7 cellular contexts compared by ENCODE assay signal in genomic region chr9:17528859-17529258, GRCh38. TPM values are rescaled to one million over a fixed set of nuclear protein-coding genes. Genes with fewer than 3 reads are reported as not detected.
DNase-seq lines count a peak whose midpoint lies in the region; ATAC-seq and TF ChIP-seq lines count a peak whose summit lies in the region.

No MANE protein-coding gene starts in this region.

- no peaks in the 10 kb centered on the region for H4K20me1 ChIP-seq in neural cell (ENCODE audit: insufficient read depth)

- H2AFZ ChIP-seq in neural cell (ENCODE audit: low read depth, low read length): no peak overlapping the region

- no peak for TF ChIP-seq POLR2A in body of pancreas (IDR thresholded peaks at IDR 0.05)

- no peaks in the 10 kb centered on the region for H3K9me3 ChIP-seq in body of pancreas
- no peaks in the 10 kb centered on the region for H3K9me3 ChIP-seq in neural cell (ENCODE audit: low read length)

- intact Hi-C loops in body of pancreas (cut with DNase I): no loop called here

- no peaks in the 10 kb centered on the region for H3F3A ChIP-seq in neural cell (ENCODE audit: insufficient read depth, low read length, poor library complexity, severe bottlenecking)

- H3K27ac ChIP-seq in body of pancreas (no peak overlapping the region), neural cell (ENCODE audit: low read length) (no peak overlapping the region)

- TF ChIP-seq EP300 in neural cell (conservative IDR thresholded peaks at IDR 0.05; ENCODE audit: poor library complexity, severe bottlenecking): no peak

- DNase-seq in NCI-H2081 (lab: John Stamatoyannopoulos, UW): peak; percentile 23 to 45
- no peak for DNase-seq in body of pancreas

- H3K27me3 ChIP-seq in body of pancreas (no peaks in the 10 kb centered on the region), neural cell (ENCODE audit: insufficient read depth, low read depth, low read length) (no peaks in the 10 kb centered on the region)

- H3K79me2 ChIP-seq in neural cell (replicated peaks; ENCODE audit: insufficient read depth, low read length): no peaks in the 10 kb centered on the region

- no peaks in the 10 kb centered on the region for H3K4me1 ChIP-seq in body of pancreas

- H3K4me3 ChIP-seq in body of pancreas (no peak overlapping the region), neural cell (ENCODE audit: low read length) (no peak overlapping the region)

- H3K4me2 ChIP-seq in neural cell (ENCODE audit: low read length): no peak overlapping the region

- ATAC-seq in body of pancreas: no peak
- ATAC-seq in HG03280 (IDR thresholded peaks at IDR 0.05; ENCODE audit: unreplicated experiment): no peak
- no peak for ATAC-seq in GM21576 (IDR thresholded peaks at IDR 0.05; ENCODE audit: unreplicated experiment)
- no peak for ATAC-seq in HG03039 (IDR thresholded peaks at IDR 0.05; ENCODE audit: unreplicated experiment)

- peak; percentile 75 for TF ChIP-seq RAD21 in neural cell (conservative IDR thresholded peaks at IDR 0.05)

- H3K36me3 ChIP-seq in body of pancreas (replicated peaks in 1 of 2; ENCODE audit: insufficient read depth in 1 of 2, low read depth in 2 of 2) (no peaks in the 10 kb centered on the region), neural cell (ENCODE audit: insufficient read depth, low read length) (no peaks in the 10 kb centered on the region)

- TF ChIP-seq CTCF in GM12873 (IDR thresholded peaks at IDR 0.05; ENCODE audit: insufficient read depth, low read depth, low read length, missing control alignments) (peak; percentile 2), body of pancreas (IDR thresholded peaks at IDR 0.05) (peak in 4 of 7 experiments; percentile 9 to 28 (median 17)), neural cell (IDR thresholded peaks at IDR 0.05; ENCODE audit: poor library complexity, severe bottlenecking) (peak; percentile 68)

- no peak overlapping the region for H3K9ac ChIP-seq in neural cell (ENCODE audit: low read length)

- no peaks in the 10 kb centered on the region for H3K9me2 ChIP-seq in neural cell (ENCODE audit: insufficient read depth, low read length)

TF ChIP-seq in neural cell, 6 proteins besides CTCF, POLR2A, EP300 and RAD21:
- TF ChIP-seq TAF1 (IDR thresholded peaks at IDR 0.05; ENCODE audit: low read depth): no peak
- peak; percentile 75 for TF ChIP-seq SMC3 (conservative IDR thresholded peaks at IDR 0.05; ENCODE audit: poor library complexity)

RNA-seq across cellular contexts. Expression of gene SH3GL2, which starts 50.0 kb away (rescaled TPM):
- total RNA-seq in body of pancreas: 1 to 10 TPM in 1 of 2 donors, under 1 TPM in 1; 0.78 to 1.3 TPM
- 13.5 and 20.1 TPM in 2 replicates for polyA plus RNA-seq in neural cell
- 13.9 and 14.4 TPM in 2 replicates for polyA minus RNA-seq in neural cell

Comparison
In these comparisons a context has a peak if more than half of its experiments do, and no peak if none do; other contexts are left out.
1. CTCF ChIP-seq: peak in every context shown above with its lines; median percentile 68 in neural cell; 17 in body of pancreas; 2 in GM12873.
2. DNase-seq: peak in NCI-H2081 (2 of 2); none in body of pancreas (0 of 4).